In the genomic region with DNA sequence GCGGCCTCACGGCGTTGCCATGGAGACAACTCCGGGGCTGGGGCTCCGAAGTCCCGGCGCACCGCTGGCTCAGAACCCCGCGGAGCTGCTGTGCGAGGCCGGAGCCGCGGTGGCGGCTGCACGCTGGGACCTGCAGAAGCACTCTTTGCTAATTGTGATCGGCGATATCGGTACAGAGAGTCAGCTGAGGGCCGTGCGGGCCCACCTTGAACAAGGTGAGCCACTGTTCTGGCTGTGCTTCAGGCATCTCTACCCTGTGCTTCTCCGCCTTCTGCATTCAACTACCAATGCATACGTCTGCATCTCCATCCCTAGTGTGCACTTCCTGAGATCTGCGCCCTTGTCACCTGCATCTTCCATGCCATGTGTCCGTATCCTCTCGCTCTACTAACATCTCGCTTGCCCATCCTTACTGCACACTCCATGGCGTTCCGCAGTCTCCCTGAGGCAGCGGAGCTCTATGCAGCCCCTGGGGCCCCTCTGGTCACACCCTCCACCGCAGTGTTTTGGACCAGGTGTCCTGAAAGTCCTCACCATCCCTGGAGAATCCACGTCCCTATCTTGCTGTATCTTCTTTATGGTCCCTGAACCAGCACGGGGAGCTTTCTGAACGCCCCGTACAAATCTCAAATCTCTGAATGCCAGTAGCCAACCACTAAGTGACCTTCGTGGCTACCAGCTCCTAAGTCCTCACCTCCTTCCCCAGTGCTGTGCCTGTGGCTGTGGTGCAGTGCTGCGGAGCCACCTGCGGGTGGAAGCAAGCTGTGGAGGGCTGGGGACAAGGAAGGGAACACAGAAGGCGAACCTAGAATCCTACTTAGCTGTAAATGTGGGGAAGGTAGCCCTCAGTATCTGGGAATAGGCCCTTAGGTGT, we compare ENCODE assay signal across 8 cellular contexts. TPM values are rescaled to one million over a fixed set of nuclear protein-coding genes. Genes with fewer than 3 reads are reported as not detected.
DNase-seq lines count a peak whose midpoint lies in the region; ATAC-seq, FAIRE-seq and TF ChIP-seq lines count a peak whose summit lies in the region.

No MANE protein-coding gene starts in this region.

- H3K36me3 ChIP-seq in BLaER1 treated with 17β-estradiol and CSF1 and Interleukin-3, amounts not matched to agents 10 nM and 100 nM = no peaks in the 10 kb centered on the region
- no peaks in the 10 kb centered on the region for H3K36me3 ChIP-seq in ascending aorta
- no peaks in the 10 kb centered on the region for H3K36me3 ChIP-seq in HepG2 (replicated peaks in 1 of 2; ENCODE audit: control insufficient read depth in 1 of 2, insufficient read depth in 2 of 2, low read length in 2 of 2)
- H3K36me3 ChIP-seq in subcutaneous abdominal adipose tissue (ENCODE audit: control insufficient read depth in 5 of 5, insufficient read depth in 5 of 5, low read length in 5 of 5) = no peaks in the 10 kb centered on the region

- no peaks in the 10 kb centered on the region for H3K27me3 ChIP-seq in BLaER1 treated with 17β-estradiol and CSF1 and Interleukin-3, amounts not matched to agents 10 nM and 100 nM
- no peaks in the 10 kb centered on the region for H3K27me3 ChIP-seq in ascending aorta
- peaks cover 2 to 14% of the 10 kb centered on the region in 2 experiments; a peak in 4 of 5 replicates for H3K27me3 ChIP-seq in HepG2 (ENCODE audit: control insufficient read depth in 1 of 2, insufficient read depth in 2 of 2, low read length in 2 of 2)
- peaks cover 0 to 10% (median 3%) of the 10 kb centered on the region in 5 donors for H3K27me3 ChIP-seq in subcutaneous abdominal adipose tissue (ENCODE audit: control insufficient read depth in 5 of 5, insufficient read depth in 4 of 5, low read length in 5 of 5)

- 35% methylated on average over 18 of the region's 39 CpGs for WGBS in HepG2 (ENCODE audit: low lambda C conversion rate)

- peak; percentile 16 for ATAC-seq in GM19023 (IDR thresholded peaks at IDR 0.05; ENCODE audit: unreplicated experiment)
- ATAC-seq in HepG2 = peak; percentile 60
- no peak for ATAC-seq in GM19324 (IDR thresholded peaks at IDR 0.05; ENCODE audit: low FRiP score, unreplicated experiment)

- peak overlapping the region in 9 of 11 experiments; percentile 17 to 86 (median 55); a peak in 13 of 22 replicates for H3K9ac ChIP-seq in BLaER1 treated with 17β-estradiol and CSF1 and Interleukin-3, amounts not matched to agents 10 nM and 100 nM
- H3K9ac ChIP-seq in HepG2 (ENCODE audit: insufficient read depth, low read depth, low read length) (no peak overlapping the region), subcutaneous abdominal adipose tissue (ENCODE audit: low read length in 5 of 5) (peak overlapping the region in 2 of 5 donors; percentile 11 to 63)

- peak; percentile 10; the same call in 1 of the 2 replicates for TF ChIP-seq RAD21 in HepG2 (CRISPR knock-in tag; IDR thresholded peaks at IDR 0.05)

- H4K20me1 ChIP-seq in BLaER1 treated with 17β-estradiol and CSF1 and Interleukin-3, amounts not matched to agents 10 nM and 100 nM = peaks cover 0 to 6% (median 0%) of the 10 kb centered on the region in 11 experiments; a peak in 3 of 22 replicates
- no peaks in the 10 kb centered on the region for H4K20me1 ChIP-seq in HepG2 (ENCODE audit: insufficient read depth, low read length)

- TF ChIP-seq EP300 in HepG2 (IDR thresholded peaks at IDR 0.05; ENCODE audit: low read depth in 2 of 2, low read length in 2 of 2) (no peak), HepG2 (CRISPR knock-in tag; IDR thresholded peaks at IDR 0.05; ENCODE audit: borderline replicate concordance) (no peak)

- H3K4me3 ChIP-seq in BLaER1 treated with 17β-estradiol and CSF1 and Interleukin-3, amounts not matched to agents 10 nM and 100 nM = peak overlapping the region; percentile 53 to 74 (median 67)
- peak overlapping the region; percentile 49 to 63 for H3K4me3 ChIP-seq in ascending aorta
- peak overlapping the region; percentile 24 to 63 (median 29); a peak in 5 of 6 replicates for H3K4me3 ChIP-seq in HepG2 (replicated peaks in 1 of 3; ENCODE audit: insufficient read depth in 1 of 3, low read depth in 2 of 3, low read length in 3 of 3)
- H3K4me3 ChIP-seq in subcutaneous abdominal adipose tissue (ENCODE audit: low read depth in 1 of 5, low read length in 5 of 5) = peak overlapping the region; percentile 80 to 92 (median 83)

- TF ChIP-seq CTCF in ascending aorta (IDR thresholded peaks at IDR 0.05) (peak in 1 of 3 experiments; percentile 16), HepG2 (CRISPR knock-in tag; IDR thresholded peaks at IDR 0.05) (peak; percentile 44)

- in situ Hi-C loops in HepG2 (cut with HindIII; ENCODE audit: extremely low pct_ligation_motif_present, low pct_unique_long_range_greater_than_20kb) = loop anchor here (10.0 kb wide), 1 partner anchor 264 kb away; the partner anchor contains the start of gene ELL3

- no peak overlapping the region for H2AFZ ChIP-seq in HepG2 (ENCODE audit: low read length)

- TF ChIP-seq POLR2A in HepG2 (IDR thresholded peaks at IDR 0.05; ENCODE audit: insufficient read depth in 1 of 2, low read depth in 2 of 2, low read length in 2 of 2) = no peak; a peak in 1 of 4 replicates

- DNase-seq in NCI-H82 (lab: John Stamatoyannopoulos, UW) (peak; percentile 67), ascending aorta (ENCODE audit: low spot score in 2 of 2) (no peak), HepG2 (ENCODE audit: low spot score) (peak; percentile 20), T-helper 9 cell (no peak)

- intact Hi-C loops in ascending aorta (cut with DNase I) (loop anchor here (2.0 to 10.0 kb wide), 5 partner anchors 70 to 1546 kb away; partner anchors contain the start of genes B2M, ELL3, LCMT2 and PATL2), HepG2 (cut with micrococcal nuclease; ENCODE audit: unreplicated experiment) (loop anchor here (2.0 kb wide), 1 partner anchor 18 kb away; the partner anchor contains the start of gene TP53BP1)

- FAIRE-seq in HepG2 (lab: Jason Lieb, UNC) = no peak

- no TSS peak for BruUV-seq in HepG2 (replicated peaks; lab: Mats Ljungman, UMichigan)

- no peaks in the 10 kb centered on the region for H3K79me2 ChIP-seq in HepG2 (ENCODE audit: insufficient read depth, low read length)

- peak overlapping the region; percentile 87 to 100 (median 96) for H3K4me2 ChIP-seq in BLaER1 treated with 17β-estradiol and CSF1 and Interleukin-3, amounts not matched to agents 10 nM and 100 nM
- peak overlapping the region; percentile 79 for H3K4me2 ChIP-seq in HepG2 (ENCODE audit: low read depth, low read length)

- CTCF ChIA-PET in HepG2 (lab: Yijun Ruan, JAX; ENCODE audit: low intra/inter-chr PET ratio, low total read pairs) = no interaction called here

- peaks cover 58 to 72% (median 70%) of the 10 kb centered on the region in 10 experiments for H3K4me1 ChIP-seq in BLaER1 treated with 17β-estradiol and CSF1 and Interleukin-3, amounts not matched to agents 10 nM and 100 nM
- H3K4me1 ChIP-seq in ascending aorta = peaks cover 0 to 22% of the 10 kb centered on the region in 2 donors
- peaks cover 32% of the 10 kb centered on the region for H3K4me1 ChIP-seq in HepG2 (ENCODE audit: insufficient read depth, low read length)
- peaks cover 5 to 50% (median 33%) of the 10 kb centered on the region in 5 donors for H3K4me1 ChIP-seq in subcutaneous abdominal adipose tissue (ENCODE audit: control insufficient read depth in 5 of 5, insufficient read depth in 5 of 5, low read length in 5 of 5)

- POLR2A ChIA-PET in HepG2 (lab: Yijun Ruan, JAX) = interaction anchor here (1.3 to 4.0 kb wide), 5 partner anchors 10 to 235 kb away, joined by 5 to 24 read pairs (median 7); partner anchors contain the start of genes PDIA3, TP53BP1, TUBGCP4 and ZSCAN29

- peak overlapping the region in 1 of 11 experiments; percentile 91; a peak in 2 of 22 replicates for H3K27ac ChIP-seq in BLaER1 treated with 17β-estradiol and CSF1 and Interleukin-3, amounts not matched to agents 10 nM and 100 nM
- no peak overlapping the region for H3K27ac ChIP-seq in ascending aorta
- no peak overlapping the region for H3K27ac ChIP-seq in HepG2 (ENCODE audit: extremely low read length, insufficient read depth, low read length)
- H3K27ac ChIP-seq in subcutaneous abdominal adipose tissue (ENCODE audit: low read depth, low read length) = peak overlapping the region; percentile 18

- peaks cover 0 to 8% (median 0%) of the 10 kb centered on the region in 11 experiments; a peak in 2 of 22 replicates for H3K9me3 ChIP-seq in BLaER1 treated with 17β-estradiol and CSF1 and Interleukin-3, amounts not matched to agents 10 nM and 100 nM (replicated peaks in 1 of 11)
- H3K9me3 ChIP-seq in ascending aorta (no peaks in the 10 kb centered on the region), HepG2 (ENCODE audit: low read length) (no peaks in the 10 kb centered on the region), subcutaneous abdominal adipose tissue (ENCODE audit: control insufficient read depth in 5 of 5, low read length in 5 of 5) (no peaks in the 10 kb centered on the region)

RNA-seq across cellular contexts. Expression of gene MAP1A, which starts 6.2 kb away (rescaled TPM):
- 19.9 TPM for total RNA-seq in ascending aorta
- 0.06 and 0.07 TPM in 2 replicates for total RNA-seq in HepG2 (2016; rRNA removed; fragmentation: Illumina TruSeq; extraction: Trizol)
- total RNA-seq in HepG2 (2016; cell fraction: cytosol; rRNA removed; fragmentation: Illumina TruSeq; extraction: Trizol; ENCODE audit: low read depth) = not detected in 2 replicates
- total RNA-seq in HepG2 (2016; cell fraction: insoluble cytoplasmic fraction; rRNA removed; fragmentation: Illumina TruSeq; extraction: Trizol) = 0.03 and 0.04 TPM in 2 replicates
- total RNA-seq in HepG2 (2016; cell fraction: membrane; rRNA removed; fragmentation: Illumina TruSeq; extraction: Trizol) = not detected in 2 replicates
- 0.09 and 0.13 TPM in 2 replicates for total RNA-seq in HepG2 (2016; cell fraction: nucleus; rRNA removed; fragmentation: Illumina TruSeq; extraction: Trizol)
- under 0.01 and 0.01 TPM in 2 replicates for polyA plus RNA-seq in HepG2 (2011; rRNA removed)
- polyA plus RNA-seq in HepG2 (2011; cell fraction: cytosol; rRNA removed) = under 0.01 TPM in 2 replicates
- 0.02 TPM in 1 of 2 replicates, not detected in the other for polyA plus RNA-seq in HepG2 (2011; cell fraction: nucleus; rRNA removed)
- 0.01 TPM in 1 of 2 replicates, not detected in the other for polyA plus RNA-seq in HepG2 (2012)
- polyA plus RNA-seq in HepG2 (2016; cell fraction: cytosol; fragmentation: Illumina TruSeq; extraction: Trizol; ENCODE audit: low read depth) = 0.01 TPM in 2 replicates
- 0.03 and 0.05 TPM in 2 replicates for polyA plus RNA-seq in HepG2 (2016; cell fraction: insoluble cytoplasmic fraction; fragmentation: Illumina TruSeq; extraction: Trizol; ENCODE audit: low read depth)
- polyA plus RNA-seq in HepG2 (2016; cell fraction: membrane; fragmentation: Illumina TruSeq; extraction: Trizol; ENCODE audit: low read depth) = not detected in 2 replicates
- polyA plus RNA-seq in HepG2 (2016; cell fraction: nucleus; fragmentation: Illumina TruSeq; extraction: Trizol; ENCODE audit: insufficient read depth, low read depth) = 0.05 and 0.09 TPM in 2 replicates
- polyA minus RNA-seq in HepG2 (2011; rRNA and poly(A)+ RNA removed; ENCODE audit: low replicate concordance) = 0.02 and 2.8 TPM in 2 replicates
- polyA minus RNA-seq in HepG2 (2011; cell fraction: cytosol; rRNA and poly(A)+ RNA removed) = 0.09 TPM in 1 of 2 replicates, not detected in the other
- polyA minus RNA-seq in HepG2 (2011; cell fraction: nucleus; rRNA and poly(A)+ RNA removed) = not detected in 2 replicates

RNA-seq across cellular contexts. Expression of gene TP53BP1, which starts 18.3 kb away (rescaled TPM):
- total RNA-seq in ascending aorta (34.6 TPM), HepG2 (2016; rRNA removed; fragmentation: Illumina TruSeq; extraction: Trizol) (17.4 and 26.3 TPM in 2 replicates)
- total RNA-seq in HepG2 (2016; cell fraction: cytosol; rRNA removed; fragmentation: Illumina TruSeq; extraction: Trizol; ENCODE audit: low read depth) = 5.3 and 6.3 TPM in 2 replicates
- total RNA-seq in HepG2 (2016; cell fraction: insoluble cytoplasmic fraction; rRNA removed; fragmentation: Illumina TruSeq; extraction: Trizol) = 16.7 and 24.8 TPM in 2 replicates
- 6.0 and 6.4 TPM in 2 replicates for total RNA-seq in HepG2 (2016; cell fraction: membrane; rRNA removed; fragmentation: Illumina TruSeq; extraction: Trizol)
- total RNA-seq in HepG2 (2016; cell fraction: nucleus; rRNA removed; fragmentation: Illumina TruSeq; extraction: Trizol) = 22.1 and 25.2 TPM in 2 replicates
- 15.9 and 17.1 TPM in 2 replicates for polyA plus RNA-seq in HepG2 (2011; rRNA removed)
- polyA plus RNA-seq in HepG2 (2011; cell fraction: cytosol; rRNA removed) = 7.3 and 7.4 TPM in 2 replicates
- polyA plus RNA-seq in HepG2 (2011; cell fraction: nucleus; rRNA removed) = 34.5 and 38.3 TPM in 2 replicates
- polyA plus RNA-seq in HepG2 (2012) = 6.2 and 7.1 TPM in 2 replicates
- polyA plus RNA-seq in HepG2 (2016; cell fraction: cytosol; fragmentation: Illumina TruSeq; extraction: Trizol; ENCODE audit: low read depth) = 0.49 and 0.59 TPM in 2 replicates
- 13.4 and 14.5 TPM in 2 replicates for polyA plus RNA-seq in HepG2 (2016; cell fraction: insoluble cytoplasmic fraction; fragmentation: Illumina TruSeq; extraction: Trizol; ENCODE audit: low read depth)
- 0.92 and 1.1 TPM in 2 replicates for polyA plus RNA-seq in HepG2 (2016; cell fraction: membrane; fragmentation: Illumina TruSeq; extraction: Trizol; ENCODE audit: low read depth)
- 29.6 and 32.3 TPM in 2 replicates for polyA plus RNA-seq in HepG2 (2016; cell fraction: nucleus; fragmentation: Illumina TruSeq; extraction: Trizol; ENCODE audit: insufficient read depth, low read depth)
- 22.3 and 59.9 TPM in 2 replicates for polyA minus RNA-seq in HepG2 (2011; rRNA and poly(A)+ RNA removed; ENCODE audit: low replicate concordance)
- polyA minus RNA-seq in HepG2 (2011; cell fraction: cytosol; rRNA and poly(A)+ RNA removed) = 10.6 and 14.0 TPM in 2 replicates
- 40.2 and 48.4 TPM in 2 replicates for polyA minus RNA-seq in HepG2 (2011; cell fraction: nucleus; rRNA and poly(A)+ RNA removed)

Comparison
In these comparisons a context has a peak if more than half of its experiments do, and no peak if none do; other contexts are left out.
1. H3K4me3 ChIP-seq: peak in every context shown above with its lines; median percentile 83 in subcutaneous abdominal adipose tissue; 67 in BLaER1 treated with 17β-estradiol and CSF1 and Interleukin-3, amounts not matched to agents 10 nM and 100 nM; 56 in ascending aorta; 29 in HepG2.
2. DNase-seq: peak in NCI-H82 (single experiment) and HepG2 (single experiment); none in ascending aorta (0 of 2) and T-helper 9 cell (single experiment).
3. RNA of gene MAP1A, which starts 6.2 kb away (total RNA-seq): 19.9 TPM in ascending aorta (single experiment); 0.03 to 0.13 TPM in HepG2; every median in the first group is over 10 times any median in the second.